22 cellular contexts compared by ENCODE assay signal in genomic region chr13:63409791-63410351, GRCh38.
DNase-seq lines count a peak whose midpoint lies in the region; ATAC-seq and TF ChIP-seq lines count a peak whose summit lies in the region.
"Had no signal": no experiment of that assay in that cellular context is flagged by ENCODE, and none has a peak within 500 bp of the region (broad histone marks: within the 10 kb centered on the region; RNA-seq: fewer than 3 reads in every experiment).

No MANE protein-coding gene starts in this region.

- peaks cover 5% of the 10 kb centered on the region for H3K9me3 Mint-ChIP-seq in MCF 10A (ENCODE audit: unreplicated experiment)

- no peaks in the 10 kb centered on the region for H3K36me3 ChIP-seq in breast epithelium
- no peaks in the 10 kb centered on the region for H3K36me3 ChIP-seq in thyroid gland
- H3K36me3 ChIP-seq: BE2C had no signal

- no peaks in the 10 kb centered on the region for H3K27me3 Mint-ChIP-seq in MCF 10A (ENCODE audit: insufficient read depth, unreplicated experiment)

- WGBS in thyroid gland, 2 donors, result 58 to 64% methylated on average over 7 of the region's 7 CpGs

- intact Hi-C loops in MCF 10A (cut with micrococcal nuclease), result no loop called here
- intact Hi-C loops in breast epithelium (cut with DNase I; ENCODE audit: low total_unique reads), result no loop called here
- intact Hi-C loops in thyroid gland (cut with DNase I), result no loop called here

- POLR2A ChIA-PET in MCF 10A (lab: Yijun Ruan, JAX), result no interaction called here

- H3K27me3 ChIP-seq in breast epithelium, result no peaks in the 10 kb centered on the region
- H3K27me3 ChIP-seq in thyroid gland, result no peaks in the 10 kb centered on the region
- H3K27me3 ChIP-seq: BE2C had no signal

- ATAC-seq in HG03108 (IDR thresholded peaks at IDR 0.05; ENCODE audit: unreplicated experiment), result no peak
- ATAC-seq: GM12878 had no signal

- BruUV-seq in MCF 10A (replicated peaks; lab: Mats Ljungman, UMichigan), result no TSS peak

- DNase-seq in MCF 10A (ENCODE audit: unreplicated experiment) (peak; percentile 11), breast epithelium (ENCODE audit: low spot score in 2 of 2) (no peak), RPMI7951 (ENCODE audit: low read depth) (peak; percentile 26), fibroblast of peridontal ligament (ENCODE audit: extremely low read depth) (peak; percentile 59), thyroid gland (peak; percentile 21 to 27)
- DNase-seq in stimulated activated CD4-positive, alpha-beta T cell treated with anti-CD3 and anti-CD28 coated beads, Interleukin-4, amount 100 ng/mL, for 24 hours, result no peak
- no peak for DNase-seq in effector CD8-positive, alpha-beta T cell (lab: John Stamatoyannopoulos, UW)
- DNase-seq: BE2C, DMS53, GM23248, H9, KBM-7, MV-4-11, NCI-H2081, NCI-H2171, NCI-H345, NCI-H524 treated with DMSO at 0.1 percent for 48 hours, Right ventricle myocardium superior, SK-N-SH had no signal

- H3K27ac ChIP-seq in breast epithelium (no peak overlapping the region), thyroid gland (no peak overlapping the region)
- H3K27ac ChIP-seq: 22Rv1, GM23248 had no signal

- no peak overlapping the region for H3K27ac Mint-ChIP-seq in MCF 10A (ENCODE audit: low read depth, unreplicated experiment)

- TF ChIP-seq POLR2A in breast epithelium (IDR thresholded peaks at IDR 0.05) (no peak), thyroid gland (IDR thresholded peaks at IDR 0.05) (no peak)

- H3K4me1 ChIP-seq in breast epithelium, result no peaks in the 10 kb centered on the region
- H3K4me1 ChIP-seq in thyroid gland, result no peaks in the 10 kb centered on the region

- CTCF ChIA-PET in MCF 10A (lab: Yijun Ruan, JAX), result interaction anchor here (0.6 kb wide), 1 partner anchor 20 kb away, joined by 3 read pairs; no protein-coding TSS in a partner anchor

- H3K4me3 ChIP-seq in breast epithelium, result no peak overlapping the region
- no peak overlapping the region for H3K4me3 ChIP-seq in thyroid gland (replicated peaks in 1 of 3)
- H3K4me3 ChIP-seq: GM12878, GM23248 had no signal

- H3K9me3 ChIP-seq in breast epithelium, result no peaks in the 10 kb centered on the region
- no peaks in the 10 kb centered on the region for H3K9me3 ChIP-seq in thyroid gland
- H3K9me3 ChIP-seq: BE2C, SK-N-SH had no signal

- H3K36me3 Mint-ChIP-seq in MCF 10A (ENCODE audit: insufficient read depth, unreplicated experiment), result no peaks in the 10 kb centered on the region

- TF ChIP-seq CTCF in MCF 10A (IDR thresholded peaks at IDR 0.05; ENCODE audit: unreplicated experiment), result no peak
- TF ChIP-seq CTCF in breast epithelium (IDR thresholded peaks at IDR 0.05), result no peak
- TF ChIP-seq CTCF in thyroid gland (IDR thresholded peaks at IDR 0.05), result no peak

- no peaks in the 10 kb centered on the region for H3K4me1 Mint-ChIP-seq in MCF 10A (ENCODE audit: insufficient read depth, unreplicated experiment)

- no peak overlapping the region for H3K4me3 Mint-ChIP-seq in MCF 10A (ENCODE audit: unreplicated experiment)
- H3K4me3 Mint-ChIP-seq: H9 had no signal

Comparison
In these comparisons a context has a peak if more than half of its experiments do, and no peak if none do; other contexts are left out.
1. DNase-seq: peak in MCF 10A (single experiment), RPMI7951 (single experiment), fibroblast of peridontal ligament (single experiment) and thyroid gland (2 of 2); none in breast epithelium (0 of 2), stimulated activated CD4-positive, alpha-beta T cell treated with anti-CD3 and anti-CD28 coated beads, Interleukin-4, amount 100 ng/mL, for 24 hours (single experiment) and effector CD8-positive, alpha-beta T cell (single experiment).